ENCODE assay signal across 25 cellular contexts in the genomic region with DNA sequence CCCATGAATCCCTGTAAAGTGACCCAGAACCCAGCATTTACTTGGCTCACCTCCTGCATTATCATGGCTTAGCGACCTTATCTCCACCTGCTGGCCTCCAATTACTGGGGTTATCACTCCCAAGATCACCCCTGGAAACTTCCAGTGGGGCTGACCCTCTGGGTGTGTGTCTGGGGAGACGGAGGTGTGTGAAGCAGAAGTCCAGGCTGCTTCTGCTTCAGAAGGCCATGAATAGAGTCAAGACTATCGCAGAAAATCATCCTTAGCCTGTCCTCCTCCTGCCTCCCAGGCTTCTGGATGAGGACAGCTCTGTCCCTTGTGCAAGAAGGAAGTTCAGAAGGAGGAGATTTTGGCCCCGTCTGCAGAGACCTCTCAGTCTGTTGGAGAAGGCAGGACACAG. TPM values are rescaled to one million over a fixed set of nuclear protein-coding genes. Genes with fewer than 3 reads are reported as not detected.
A peak's percentile ranks its signal among the peaks of the same experiment; 100 is the strongest.
DNase-seq lines count a peak whose midpoint lies in the region; ATAC-seq and FAIRE-seq lines count a peak whose summit lies in the region.
"Had no signal": no experiment of that assay in that cellular context is flagged by ENCODE, and none has a peak within 500 bp of the region (broad histone marks: within the 10 kb centered on the region; RNA-seq: fewer than 3 reads in every experiment).

No MANE protein-coding gene starts in this region.

- H3K27me3 Mint-ChIP-seq in activated naive CD4-positive, alpha-beta T cell treated with anti-CD3 and anti-CD28 coated beads for 36 hours (ENCODE audit: low read depth) = no peaks in the 10 kb centered on the region

- WGBS in small intestine, 3 donors = 55 to 58% (median 55%) methylated on average over 4 of the region's 4 CpGs

- peaks cover 3 to 20% of the 10 kb centered on the region in 2 donors for H3K27me3 ChIP-seq in small intestine (ENCODE audit: control insufficient read depth in 2 of 2, insufficient read depth in 2 of 2, low read length in 2 of 2)

- H3K36me3 ChIP-seq in small intestine (ENCODE audit: control insufficient read depth in 2 of 2, insufficient read depth in 2 of 2, low read length in 2 of 2) = no peaks in the 10 kb centered on the region
- H3K36me3 ChIP-seq: BE2C had no signal

- ATAC-seq in sciatic nerve = no peak
- ATAC-seq: HCT116, PC-3 had no signal

- CTCF ChIA-PET in activated naive CD4-positive, alpha-beta T cell treated with anti-CD3 and anti-CD28 coated beads for 36 hours (lab: Charles Lee) = interaction anchor here (1.0 kb wide), 1 partner anchor 15 kb away, joined by 3 read pairs; no protein-coding TSS in a partner anchor

- H3K4me3 ChIP-seq in small intestine (ENCODE audit: low read depth in 1 of 2, low read length in 2 of 2) = no peak overlapping the region

- peaks cover 46% of the 10 kb centered on the region for H3K4me1 Mint-ChIP-seq in activated naive CD4-positive, alpha-beta T cell treated with anti-CD3 and anti-CD28 coated beads for 36 hours (ENCODE audit: low read depth)

- no peaks in the 10 kb centered on the region for H3K9me3 Mint-ChIP-seq in activated naive CD4-positive, alpha-beta T cell treated with anti-CD3 and anti-CD28 coated beads for 36 hours
- H3K9me3 Mint-ChIP-seq: CD4-positive, CD25-positive, alpha-beta regulatory T cell had no signal

- no peaks in the 10 kb centered on the region for H3K9me3 ChIP-seq in small intestine (ENCODE audit: control insufficient read depth, low read depth)
- H3K9me3 ChIP-seq: BE2C, Caco-2 had no signal

- H3K4me1 ChIP-seq in small intestine (ENCODE audit: control insufficient read depth in 2 of 2, insufficient read depth in 1 of 2, low read depth in 1 of 2, low read length in 1 of 2) = no peaks in the 10 kb centered on the region
- H3K4me1 ChIP-seq: BE2C, Caco-2 had no signal

- no peak overlapping the region for H3K27ac ChIP-seq in small intestine (ENCODE audit: low read depth in 1 of 2, low read length in 1 of 2)

- no peak overlapping the region for H3K4me3 Mint-ChIP-seq in activated naive CD4-positive, alpha-beta T cell treated with anti-CD3 and anti-CD28 coated beads for 36 hours
- H3K4me3 Mint-ChIP-seq: CD4-positive, CD25-positive, alpha-beta regulatory T cell had no signal

- H3K27ac Mint-ChIP-seq in activated naive CD4-positive, alpha-beta T cell treated with anti-CD3 and anti-CD28 coated beads for 36 hours = no peak overlapping the region

- peak; percentile 3 for DNase-seq in activated naive CD4-positive, alpha-beta T cell treated with anti-CD3 and anti-CD28 coated beads for 36 hours
- DNase-seq in activated naive CD4-positive, alpha-beta T cell treated with anti-CD3 and anti-CD28 coated beads, Interleukin-2, amount 50 U/mL, for 16 hours = no peak
- peak; percentile 22 for DNase-seq in activated CD8-positive, alpha-beta memory T cell treated with anti-CD3 and anti-CD28 coated beads, Interleukin-2, amount 50 U/mL, for 48 hours
- DNase-seq in mesenteric fat pad (ENCODE audit: low spot score) = peak; percentile 57
- DNase-seq in ureter (ENCODE audit: low spot score) = peak; percentile 24
- DNase-seq in sciatic nerve (ENCODE audit: low spot score) = no peak
- no peak for DNase-seq in SIG-M5 (lab: John Stamatoyannopoulos, UW)
- DNase-seq in small intestine = no peak
- DNase-seq: BE2C; Caco-2; CD4-positive, CD25-positive, alpha-beta regulatory T cell; DMS153; GDM1; MM.1S; NCI-H1092; NCI-H1436 treated with DMSO at 0.1 percent for 48 hours; NCI-H2029 treated with DMSO at 0.1 percent for 48 hours; NCI-H2171; NCI-H526; PC-3; RPMI8226 had no signal

- intact Hi-C loops in activated naive CD4-positive, alpha-beta T cell treated with anti-CD3 and anti-CD28 coated beads for 36 hours (cut with micrococcal nuclease) = no loop called here
- intact Hi-C loops in sciatic nerve (cut with DNase I) = no loop called here

- FAIRE-seq in small intestine (lab: Jason Lieb, UNC) = no peak
- FAIRE-seq: A204.1 had no signal

- H3K36me3 Mint-ChIP-seq in activated naive CD4-positive, alpha-beta T cell treated with anti-CD3 and anti-CD28 coated beads for 36 hours (ENCODE audit: low read depth) = peaks cover under 1% of the 10 kb centered on the region
- H3K36me3 Mint-ChIP-seq: CD4-positive, CD25-positive, alpha-beta regulatory T cell had no signal

RNA-seq across cellular contexts. Expression of a gene that starts 0.4 kb away (rescaled TPM):
- 1 to 10 TPM; 2.3 TPM for total RNA-seq in activated naive CD4-positive, alpha-beta T cell treated with anti-CD3 and anti-CD28 coated beads for 36 hours
- total RNA-seq in mesenteric fat pad (not detected), ureter (not detected), sciatic nerve (0.18 TPM)
- polyA plus RNA-seq in small intestine = 10 to 100 TPM in 1 of 3 donors, 1 to 10 TPM in 2; 3.2 to 24.6 (median 9.8) TPM
- total RNA-seq: Caco-2, Daoy, LHCN-M2, PC-3 had no signal

RNA-seq across cellular contexts. Expression of a gene that starts 16.7 kb away (rescaled TPM):
- total RNA-seq in activated naive CD4-positive, alpha-beta T cell treated with anti-CD3 and anti-CD28 coated beads for 36 hours = 1 to 10 TPM; 1.4 to 2.1 TPM
- total RNA-seq in mesenteric fat pad = not detected
- not detected for total RNA-seq in ureter
- total RNA-seq in sciatic nerve = not detected
- 1 to 10 TPM in 2 of 3 donors, under 1 TPM in 1; 0.84 to 2.2 (median 1.4) TPM for polyA plus RNA-seq in small intestine
- total RNA-seq: Caco-2, Daoy, LHCN-M2, PC-3 had no signal

RNA-seq across cellular contexts. Expression of a gene that starts 28.0 kb away (rescaled TPM):
- total RNA-seq in activated naive CD4-positive, alpha-beta T cell treated with anti-CD3 and anti-CD28 coated beads for 36 hours = not detected
- not detected for total RNA-seq in mesenteric fat pad
- total RNA-seq in ureter = 0.26 TPM
- not detected for total RNA-seq in sciatic nerve
- under 1 TPM in 1 of 3 donors, not detected in 2; 0.27 TPM for polyA plus RNA-seq in small intestine
- total RNA-seq: Caco-2; CD4-positive, CD25-positive, alpha-beta regulatory T cell; Daoy; LHCN-M2; PC-3 had no signal
- polyA plus RNA-seq: CD4-positive, CD25-positive, alpha-beta regulatory T cell had no signal

RNA-seq across cellular contexts. Expression of a gene that starts 48.7 kb away (rescaled TPM):
- total RNA-seq in activated naive CD4-positive, alpha-beta T cell treated with anti-CD3 and anti-CD28 coated beads for 36 hours = not detected
- total RNA-seq in mesenteric fat pad = not detected
- not detected for total RNA-seq in ureter
- not detected for total RNA-seq in sciatic nerve
- not detected for polyA plus RNA-seq in small intestine
- total RNA-seq: CD4-positive, CD25-positive, alpha-beta regulatory T cell; Daoy; LHCN-M2; PC-3 had no signal
- polyA plus RNA-seq: CD4-positive, CD25-positive, alpha-beta regulatory T cell had no signal

RNA-seq across cellular contexts. Expression of a gene that starts 50.3 kb away (rescaled TPM):
- total RNA-seq in activated naive CD4-positive, alpha-beta T cell treated with anti-CD3 and anti-CD28 coated beads for 36 hours = not detected
- total RNA-seq in mesenteric fat pad (not detected), ureter (not detected), sciatic nerve (not detected)
- 1 to 10 TPM; 1.1 to 2.2 (median 1.1) TPM for polyA plus RNA-seq in small intestine
- total RNA-seq: Caco-2, LHCN-M2, PC-3 had no signal

Comparison
In these comparisons a context has a peak if more than half of its experiments do, and no peak if none do; other contexts are left out.
1. DNase-seq: peak in activated naive CD4-positive, alpha-beta T cell treated with anti-CD3 and anti-CD28 coated beads for 36 hours (single experiment), activated CD8-positive, alpha-beta memory T cell treated with anti-CD3 and anti-CD28 coated beads, Interleukin-2, amount 50 U/mL, for 48 hours (single experiment), mesenteric fat pad (single experiment) and ureter (single experiment); none in activated naive CD4-positive, alpha-beta T cell treated with anti-CD3 and anti-CD28 coated beads, Interleukin-2, amount 50 U/mL, for 16 hours (single experiment), sciatic nerve (single experiment), SIG-M5 (single experiment) and small intestine (single experiment).